In genomic region chr1:235953801-235954200, GRCh38 we compare ENCODE assay signal across 14 cellular contexts.
A peak's percentile ranks its signal among the peaks of the same experiment; 100 is the strongest.
DNase-seq lines count a peak whose midpoint lies in the region; ATAC-seq, FAIRE-seq and TF ChIP-seq lines count a peak whose summit lies in the region.
"Had no signal": no experiment of that assay in that cellular context is flagged by ENCODE, and none has a peak within 500 bp of the region (broad histone marks: within the 10 kb centered on the region; RNA-seq: fewer than 3 reads in every experiment).

No MANE protein-coding gene starts in this region.

- no peak for ATAC-seq in Right ventricle myocardium inferior
- ATAC-seq in pancreas, result no peak
- ATAC-seq in activated naive CD4-positive, alpha-beta T cell treated with anti-CD3 and anti-CD28 coated beads, Interleukin-2, amount 50 U/mL, for 72 hours, result no peak

- no peaks in the 10 kb centered on the region for H3K4me1 ChIP-seq in pancreas

- no peaks in the 10 kb centered on the region for H3K36me3 ChIP-seq in pancreas
- H3K36me3 ChIP-seq: transverse colon had no signal

- H3K9me3 Mint-ChIP-seq in activated naive CD8-positive, alpha-beta T cell treated with anti-CD3 and anti-CD28 coated beads for 36 hours, result no peaks in the 10 kb centered on the region
- H3K9me3 Mint-ChIP-seq in immature natural killer cell, result no peaks in the 10 kb centered on the region
- H3K9me3 Mint-ChIP-seq in activated naive CD4-positive, alpha-beta T cell treated with anti-CD3 and anti-CD28 coated beads, Interleukin-2, amount 50 U/mL, for 72 hours, result peaks cover 0 to 5% of the 10 kb centered on the region in 2 donors

- no peaks in the 10 kb centered on the region for H3K36me3 Mint-ChIP-seq in activated naive CD8-positive, alpha-beta T cell treated with anti-CD3 and anti-CD28 coated beads for 36 hours
- peaks cover 0 to 3% (median 0%) of the 10 kb centered on the region in 3 donors for H3K36me3 Mint-ChIP-seq in immature natural killer cell
- no peaks in the 10 kb centered on the region for H3K36me3 Mint-ChIP-seq in activated naive CD4-positive, alpha-beta T cell treated with anti-CD3 and anti-CD28 coated beads, Interleukin-2, amount 50 U/mL, for 72 hours

- peak overlapping the region; percentile 2 for H3K4me3 Mint-ChIP-seq in activated naive CD8-positive, alpha-beta T cell treated with anti-CD3 and anti-CD28 coated beads for 36 hours
- H3K4me3 Mint-ChIP-seq in immature natural killer cell, result peak overlapping the region; percentile 47 to 60 (median 57)
- H3K4me3 Mint-ChIP-seq: nephron progenitor cell had no signal

- no peak overlapping the region for H3K4me3 ChIP-seq in pancreas
- H3K4me3 ChIP-seq: transverse colon had no signal

- no peak for FAIRE-seq in H54 (lab: Jason Lieb, UNC)
- no peak for FAIRE-seq in pancreas (lab: Jason Lieb, UNC)

- WGBS in pancreas, 2 donors, result 72 to 87% methylated on average over 2 of the region's 2 CpGs

- H3K27me3 Mint-ChIP-seq in activated naive CD8-positive, alpha-beta T cell treated with anti-CD3 and anti-CD28 coated beads for 36 hours, result no peaks in the 10 kb centered on the region
- H3K27me3 Mint-ChIP-seq in immature natural killer cell (ENCODE audit: low read depth in 3 of 3), result no peaks in the 10 kb centered on the region

- intact Hi-C loops in Right ventricle myocardium inferior (cut with DNase I), result no loop called here
- intact Hi-C loops in pancreas (cut with DNase I), result no loop called here

- TF ChIP-seq POLR2A in H54 (IDR thresholded peaks at IDR 0.05; ENCODE audit: low read depth, low read length), result no peak

- TF ChIP-seq CTCF in pancreas (IDR thresholded peaks at IDR 0.05), result no peak

- DNase-seq in AG08395 (ENCODE audit: low spot score) (peak; percentile 80), H54 (ENCODE audit: insufficient read length, low spot score) (peak; percentile 30), immature natural killer cell (no peak), Right ventricle myocardium inferior (ENCODE audit: missing footprints) (no peak), D341Med (ENCODE audit: low spot score) (no peak), pancreas (no peak)
- DNase-seq in activated naive CD8-positive, alpha-beta T cell treated with anti-CD3 and anti-CD28 coated beads for 36 hours, result no peak
- DNase-seq in activated naive CD4-positive, alpha-beta T cell treated with anti-CD3 and anti-CD28 coated beads, Interleukin-2, amount 50 U/mL, for 72 hours (ENCODE audit: low spot score in 2 of 2), result no peak
- DNase-seq: Calu3, cerebellar nuclear complex, H7, NCI-H1436 treated with DMSO at 0.1 percent for 48 hours, nephron progenitor cell, transverse colon had no signal

- no peaks in the 10 kb centered on the region for H3K27me3 ChIP-seq in pancreas
- H3K27me3 ChIP-seq: transverse colon had no signal

- H3K9me3 ChIP-seq in pancreas, result no peaks in the 10 kb centered on the region
- H3K9me3 ChIP-seq: transverse colon had no signal

- H3K4me1 Mint-ChIP-seq in activated naive CD8-positive, alpha-beta T cell treated with anti-CD3 and anti-CD28 coated beads for 36 hours, result peaks cover 52% of the 10 kb centered on the region
- peaks cover 29 to 37% of the 10 kb centered on the region in 2 donors for H3K4me1 Mint-ChIP-seq in immature natural killer cell

- peak overlapping the region; percentile 87 for H3K27ac Mint-ChIP-seq in activated naive CD8-positive, alpha-beta T cell treated with anti-CD3 and anti-CD28 coated beads for 36 hours
- peak overlapping the region in 5 of 6 donors; percentile 30 to 75 (median 48) for H3K27ac Mint-ChIP-seq in immature natural killer cell
- H3K27ac Mint-ChIP-seq in activated naive CD4-positive, alpha-beta T cell treated with anti-CD3 and anti-CD28 coated beads, Interleukin-2, amount 50 U/mL, for 72 hours, result no peak overlapping the region
- H3K27ac Mint-ChIP-seq: nephron progenitor cell had no signal

- H3K27ac ChIP-seq in pancreas, result no peak overlapping the region
- H3K27ac ChIP-seq: transverse colon had no signal

Comparison
In these comparisons a context has a peak if more than half of its experiments do, and no peak if none do; other contexts are left out.
1. DNase-seq: peak in AG08395 (single experiment) and H54 (single experiment); none in activated naive CD8-positive, alpha-beta T cell treated with anti-CD3 and anti-CD28 coated beads for 36 hours (single experiment), immature natural killer cell (0 of 3), Right ventricle myocardium inferior (single experiment), D341Med (single experiment), pancreas (0 of 6) and activated naive CD4-positive, alpha-beta T cell treated with anti-CD3 and anti-CD28 coated beads, Interleukin-2, amount 50 U/mL, for 72 hours (0 of 2).
2. H3K27ac Mint-ChIP-seq: peak in activated naive CD8-positive, alpha-beta T cell treated with anti-CD3 and anti-CD28 coated beads for 36 hours (single experiment) and immature natural killer cell (5 of 6); none in activated naive CD4-positive, alpha-beta T cell treated with anti-CD3 and anti-CD28 coated beads, Interleukin-2, amount 50 U/mL, for 72 hours (0 of 2).